Comparison of ENCODE assay signal across 18 cellular contexts in genomic region chr18:71442830-71443229, GRCh38.
A peak's percentile ranks its signal among the peaks of the same experiment; 100 is the strongest.
DNase-seq lines count a peak whose midpoint lies in the region; ATAC-seq and TF ChIP-seq lines count a peak whose summit lies in the region.
"Had no signal": no experiment of that assay in that cellular context is flagged by ENCODE, and none has a peak within 500 bp of the region (broad histone marks: within the 10 kb centered on the region; RNA-seq: fewer than 3 reads in every experiment).

No MANE protein-coding gene starts in this region.

- H3K27me3 ChIP-seq in MG63, result no peaks in the 10 kb centered on the region
- no peaks in the 10 kb centered on the region for H3K27me3 ChIP-seq in suprapubic skin
- H3K27me3 ChIP-seq: BLaER1, cardiac muscle cell, transverse colon had no signal

- no peaks in the 10 kb centered on the region for H3K4me1 ChIP-seq in suprapubic skin
- H3K4me1 ChIP-seq: BLaER1, HAP-1, transverse colon had no signal

- H3K36me3 ChIP-seq in MG63 (no peaks in the 10 kb centered on the region), suprapubic skin (no peaks in the 10 kb centered on the region)
- H3K36me3 ChIP-seq: BLaER1, cardiac muscle cell, HAP-1, transverse colon had no signal

- H3K9me3 ChIP-seq in MG63 (no peaks in the 10 kb centered on the region), suprapubic skin (no peaks in the 10 kb centered on the region)
- H3K9me3 ChIP-seq: BLaER1, HAP-1, transverse colon had no signal

- 27% methylated on average over 3 of the region's 3 CpGs for WGBS in suprapubic skin

- no peak for TF ChIP-seq POLR2A in suprapubic skin (IDR thresholded peaks at IDR 0.05)

- no peak for TF ChIP-seq CTCF in cardiac fibroblast (IDR thresholded peaks at IDR 0.05; ENCODE audit: low read depth, low read length)
- TF ChIP-seq CTCF in omental fat pad (IDR thresholded peaks at IDR 0.05), result no peak
- TF ChIP-seq CTCF in suprapubic skin (IDR thresholded peaks at IDR 0.05), result no peak

- peak; percentile 59 for DNase-seq in MG63
- DNase-seq in NCI-H526 (lab: John Stamatoyannopoulos, UW), result peak; percentile 10 to 50
- DNase-seq in cardiac fibroblast (ENCODE audit: low read depth in 2 of 2), result peak; percentile 58 to 84
- no peak for DNase-seq in omental fat pad (ENCODE audit: low spot score)
- no peak for DNase-seq in suprapubic skin (ENCODE audit: low spot score in 2 of 2)
- DNase-seq in activated CD8-positive, alpha-beta memory T cell treated with anti-CD3 and anti-CD28 coated beads, Interleukin-2, amount 50 U/mL, for 48 hours, result no peak
- DNase-seq in HCEC 1CT, result no peak
- DNase-seq: activated CD4-positive, alpha-beta T cell treated with anti-CD3 and anti-CD28 coated beads, Interleukin-2, amount 10 ng/mL, durations not matched to agents 7 days and 5 days; activated T-cell treated with anti-CD3 and anti-CD28 coated beads for 4 hours; posterior cingulate gyrus; small intestine; transverse colon had no signal

- peak; percentile 57 for ATAC-seq in omental fat pad (ENCODE audit: low FRiP score)
- ATAC-seq in HG02981 (IDR thresholded peaks at IDR 0.05; ENCODE audit: unreplicated experiment), result no peak
- ATAC-seq: left lobe of liver; stimulated activated memory B cell treated with anti-CD40 and anti-IgM and Interleukin-4, amounts not matched to agents 10 μg/mL and 1 μg/mL and 100 μg/mL, for 72 hours had no signal

- no peak for TF ChIP-seq EP300 in suprapubic skin (IDR thresholded peaks at IDR 0.05)

- no peak overlapping the region for H3K27ac ChIP-seq in suprapubic skin
- H3K27ac ChIP-seq: BLaER1, cardiac muscle cell, transverse colon had no signal

- no peak overlapping the region for H3K4me3 ChIP-seq in MG63
- no peak overlapping the region for H3K4me3 ChIP-seq in cardiac fibroblast (replicated peaks in 1 of 2; ENCODE audit: low read depth in 2 of 2, low read length in 2 of 2)
- no peak overlapping the region for H3K4me3 ChIP-seq in suprapubic skin
- H3K4me3 ChIP-seq: BLaER1, cardiac muscle cell, HAP-1, transverse colon had no signal

Comparison
In these comparisons a context has a peak if more than half of its experiments do, and no peak if none do; other contexts are left out.
1. DNase-seq: peak in MG63 (single experiment), NCI-H526 (2 of 2) and cardiac fibroblast (2 of 2); none in omental fat pad (single experiment), suprapubic skin (0 of 2), activated CD8-positive, alpha-beta memory T cell treated with anti-CD3 and anti-CD28 coated beads, Interleukin-2, amount 50 U/mL, for 48 hours (single experiment) and HCEC 1CT (single experiment).